Comparison of ENCODE assay signal across 8 cellular contexts in genomic region chr7:40680657-40681056, GRCh38.
DNase-seq lines count a peak whose midpoint lies in the region; ATAC-seq and TF ChIP-seq lines count a peak whose summit lies in the region.

No MANE protein-coding gene starts in this region.

- peak; percentile 45; the same call in 1 of the 2 replicates for TF ChIP-seq CTCF in GM12875 (IDR thresholded peaks at IDR 0.05; ENCODE audit: borderline replicate concordance, insufficient read depth, low read depth, low read length)
- peak; percentile 36 for TF ChIP-seq CTCF in IMR-90 (conservative IDR thresholded peaks at IDR 0.05; ENCODE audit: low read depth, low read length)
- TF ChIP-seq CTCF in suprapubic skin (IDR thresholded peaks at IDR 0.05), result peak in 1 of 2 donors; percentile 35

- no peak overlapping the region for H3K27ac Mint-ChIP-seq in activated naive CD4-positive, alpha-beta T cell treated with anti-CD3 and anti-CD28 coated beads for 36 hours

- H3K9me3 ChIP-seq in IMR-90 (ENCODE audit: control insufficient read depth, insufficient read depth, low read length) (peaks cover 2% of the 10 kb centered on the region; the same call in 1 of the 2 replicates), suprapubic skin (no peaks in the 10 kb centered on the region)

- no peaks in the 10 kb centered on the region for H3K4me1 Mint-ChIP-seq in activated naive CD4-positive, alpha-beta T cell treated with anti-CD3 and anti-CD28 coated beads for 36 hours (ENCODE audit: low read depth)

- dilution Hi-C loops in IMR-90 (cut with HindIII; ENCODE audit: low sequenced_read_pairs, unreplicated experiment), result no loop called here

- no peak overlapping the region for H3K4me3 ChIP-seq in GM12875 (ENCODE audit: low read depth, low read length)
- no peak overlapping the region for H3K4me3 ChIP-seq in IMR-90 (ENCODE audit: insufficient read depth, low read depth, low read length)
- H3K4me3 ChIP-seq in suprapubic skin, result no peak overlapping the region

- no peaks in the 10 kb centered on the region for H3K9me1 ChIP-seq in IMR-90 (ENCODE audit: insufficient read depth, low read length)

- H3K27ac ChIP-seq in IMR-90 (ENCODE audit: insufficient read depth, low read length) (no peak overlapping the region), suprapubic skin (no peak overlapping the region)

- no peaks in the 10 kb centered on the region for H3K27me3 ChIP-seq in IMR-90 (ENCODE audit: control insufficient read depth, insufficient read depth, low read length)
- no peaks in the 10 kb centered on the region for H3K27me3 ChIP-seq in suprapubic skin

- no peak overlapping the region for H4K5ac ChIP-seq in IMR-90 (ENCODE audit: low read depth, low read length)

- H3K4me3 Mint-ChIP-seq in activated naive CD4-positive, alpha-beta T cell treated with anti-CD3 and anti-CD28 coated beads for 36 hours, result no peak overlapping the region

- H2BK20ac ChIP-seq in IMR-90 (ENCODE audit: low read depth, low read length), result no peak overlapping the region

- H3K9me3 Mint-ChIP-seq in activated naive CD4-positive, alpha-beta T cell treated with anti-CD3 and anti-CD28 coated beads for 36 hours, result no peaks in the 10 kb centered on the region

- CTCF ChIA-PET in IMR-90 (lab: Yijun Ruan, JAX), result no interaction called here
- CTCF ChIA-PET in activated naive CD4-positive, alpha-beta T cell treated with anti-CD3 and anti-CD28 coated beads for 36 hours (lab: Charles Lee), result interaction anchor here (1.0 kb wide), 1 partner anchor 10 kb away, joined by 3 read pairs; no protein-coding TSS in a partner anchor

- DNase-seq in IMR-90 (no peak), cerebellar cortex (ENCODE audit: low spot score) (peak; percentile 15), suprapubic skin (ENCODE audit: low spot score in 2 of 2) (no peak)
- DNase-seq in stimulated activated naive CD8-positive, alpha-beta T cell treated with anti-CD3 and anti-CD28 coated beads, Interleukin-15, Interleukin-2, amounts not matched to agents 100 U/mL and 50 U/mL, for 24 hours, result no peak
- DNase-seq in activated naive CD4-positive, alpha-beta T cell treated with anti-CD3 and anti-CD28 coated beads for 36 hours, result no peak

- H3K79me1 ChIP-seq in IMR-90 (ENCODE audit: low read depth in 1 of 2, low read length in 2 of 2), result no peaks in the 10 kb centered on the region

- no peak overlapping the region for H3K14ac ChIP-seq in IMR-90 (replicated peaks; ENCODE audit: low read depth, low read length)

- H3K27me3 Mint-ChIP-seq in activated naive CD4-positive, alpha-beta T cell treated with anti-CD3 and anti-CD28 coated beads for 36 hours (ENCODE audit: low read depth), result no peaks in the 10 kb centered on the region

- H2AFZ ChIP-seq in IMR-90 (replicated peaks; ENCODE audit: low read length, poor library complexity), result no peak overlapping the region

- H4K8ac ChIP-seq in IMR-90 (ENCODE audit: low read depth in 2 of 2, low read length in 2 of 2), result no peak overlapping the region

- H3K4ac ChIP-seq in IMR-90 (ENCODE audit: low read depth, low read length), result no peak overlapping the region

- no peak overlapping the region for H3K56ac ChIP-seq in IMR-90 (ENCODE audit: extremely low read depth, insufficient read depth, low read length)

- no peak overlapping the region for H2BK120ac ChIP-seq in IMR-90 (ENCODE audit: low read depth, low read length)

- H3K36me3 ChIP-seq in IMR-90 (ENCODE audit: control insufficient read depth, insufficient read depth, low read length), result no peaks in the 10 kb centered on the region
- H3K36me3 ChIP-seq in suprapubic skin, result no peaks in the 10 kb centered on the region

- TF ChIP-seq POLR2A in IMR-90 (IDR thresholded peaks at IDR 0.05; ENCODE audit: low read depth, low read length) (no peak), suprapubic skin (IDR thresholded peaks at IDR 0.05) (no peak)

- H4K20me1 ChIP-seq in IMR-90 (ENCODE audit: insufficient read depth, low read length), result no peaks in the 10 kb centered on the region

- no peak overlapping the region for H3K18ac ChIP-seq in IMR-90 (ENCODE audit: low read depth, low read length)

- H4K91ac ChIP-seq in IMR-90 (ENCODE audit: insufficient read depth, low read depth, low read length), result no peak overlapping the region

- no peak overlapping the region for H3K4me2 ChIP-seq in IMR-90 (ENCODE audit: low read depth, low read length)

- no TSS peak for BruUV-seq in IMR-90 (replicated peaks; lab: Mats Ljungman, UMichigan)

- H2BK5ac ChIP-seq in IMR-90 (ENCODE audit: low read depth, low read length, poor library complexity, severe bottlenecking), result no peak overlapping the region

- H3K36me3 Mint-ChIP-seq in activated naive CD4-positive, alpha-beta T cell treated with anti-CD3 and anti-CD28 coated beads for 36 hours (ENCODE audit: low read depth), result no peaks in the 10 kb centered on the region

- H3K4me1 ChIP-seq in IMR-90 (ENCODE audit: control insufficient read depth, insufficient read depth, low read length) (peaks cover 5% of the 10 kb centered on the region; the same call in 1 of the 2 replicates), suprapubic skin (no peaks in the 10 kb centered on the region)

- ATAC-seq in GM21576 (IDR thresholded peaks at IDR 0.05; ENCODE audit: unreplicated experiment) (peak; percentile 93), IMR-90 (ENCODE audit: low read depth) (no peak), HG03521 (IDR thresholded peaks at IDR 0.05; ENCODE audit: unreplicated experiment) (no peak)
- ATAC-seq in stimulated activated naive CD8-positive, alpha-beta T cell treated with anti-CD3 and anti-CD28 coated beads, Interleukin-15, Interleukin-2, amounts not matched to agents 100 U/mL and 50 U/mL, for 24 hours, result peak; percentile 71

- POLR2A ChIA-PET in IMR-90 (lab: Charles Lee; ENCODE audit: unreplicated experiment), result no interaction called here

- in situ Hi-C loops in IMR-90 (cut with MboI; ENCODE audit: low sequenced_read_pairs), result no loop called here

- no peak for TF ChIP-seq EP300 in suprapubic skin (IDR thresholded peaks at IDR 0.05)

- H3K9ac ChIP-seq in IMR-90 (ENCODE audit: low read depth, low read length), result no peak overlapping the region

- WGBS in IMR-90 (ENCODE audit: extremely low coverage in 2 of 2, insufficient read length in 1 of 2), 2 experiments, result no CpG with 5 or more reads among the region's 1 CpG
- 92% methylated on average over 1 of the region's 1 CpG for WGBS in suprapubic skin

- no peak overlapping the region for H2AK9ac ChIP-seq in IMR-90 (replicated peaks; ENCODE audit: low read depth, low read length, poor library complexity)

- H2BK15ac ChIP-seq in IMR-90 (ENCODE audit: low read depth, low read length), result no peak overlapping the region

- no peak overlapping the region for H3K23ac ChIP-seq in IMR-90 (ENCODE audit: low read depth, low read length)

- no peak overlapping the region for H2AK5ac ChIP-seq in IMR-90 (ENCODE audit: low read depth, low read length)

- intact Hi-C loops in IMR-90 (cut with micrococcal nuclease), result no loop called here
- intact Hi-C loops in activated naive CD4-positive, alpha-beta T cell treated with anti-CD3 and anti-CD28 coated beads for 36 hours (cut with micrococcal nuclease), result no loop called here

- TF ChIP-seq RAD21 in IMR-90 (IDR thresholded peaks at IDR 0.05; ENCODE audit: low read length), result peak; percentile 14; the same call in 1 of the 2 replicates

TF ChIP-seq in IMR-90, 13 proteins besides CTCF, POLR2A, EP300 and RAD21:
- no peak for TF ChIP-seq MXI1 (IDR thresholded peaks at IDR 0.05; ENCODE audit: borderline replicate concordance, low read depth, low read length)
- TF ChIP-seq MAFK (IDR thresholded peaks at IDR 0.05; ENCODE audit: low read depth, low read length), result no peak
- TF ChIP-seq CHD1 (IDR thresholded peaks at IDR 0.05; ENCODE audit: low read depth, low read length), result no peak
- TF ChIP-seq MAZ (IDR thresholded peaks at IDR 0.05; ENCODE audit: borderline replicate concordance, low read depth, low read length), result no peak
- no peak for TF ChIP-seq SMC3 (IDR thresholded peaks at IDR 0.05; ENCODE audit: low read depth, low read length)
- no peak for TF ChIP-seq FOS (IDR thresholded peaks at IDR 0.05; ENCODE audit: low read depth, low read length)
- no peak for TF ChIP-seq BHLHE40 (IDR thresholded peaks at IDR 0.05; ENCODE audit: low read depth, low read length)
- no peak for TF ChIP-seq USF2 (IDR thresholded peaks at IDR 0.05; ENCODE audit: low read depth, low read length)
- no peak for TF ChIP-seq NFE2L2 (IDR thresholded peaks at IDR 0.05; ENCODE audit: low read depth, low read length)
- TF ChIP-seq RFX5 (IDR thresholded peaks at IDR 0.05; ENCODE audit: low read depth, low read length), result no peak
- TF ChIP-seq ELK1 (IDR thresholded peaks at IDR 0.05; ENCODE audit: borderline replicate concordance, low read depth, low read length), result no peak
- TF ChIP-seq RCOR1 (IDR thresholded peaks at IDR 0.05; ENCODE audit: insufficient replicate concordance, low read length), result no peak
- no peak for TF ChIP-seq CEBPB (IDR thresholded peaks at IDR 0.05; ENCODE audit: low read depth, low read length)
TF ChIP-seq in IMR-90: peak in this region for 0.

Comparison
In these comparisons a context has a peak if more than half of its experiments do, and no peak if none do; other contexts are left out.
1. ATAC-seq: peak in GM21576 (single experiment) and stimulated activated naive CD8-positive, alpha-beta T cell treated with anti-CD3 and anti-CD28 coated beads, Interleukin-15, Interleukin-2, amounts not matched to agents 100 U/mL and 50 U/mL, for 24 hours (single experiment); none in IMR-90 (single experiment) and HG03521 (single experiment).